Comparison of ENCODE assay signal across 13 cellular contexts in genomic region chr2:221097568-221097915, GRCh38.
A peak's percentile ranks its signal among the peaks of the same experiment; 100 is the strongest.
DNase-seq lines count a peak whose midpoint lies in the region; ATAC-seq and TF ChIP-seq lines count a peak whose summit lies in the region.
"Had no signal": no experiment of that assay in that cellular context is flagged by ENCODE, and none has a peak within 500 bp of the region (broad histone marks: within the 10 kb centered on the region; RNA-seq: fewer than 3 reads in every experiment).

No MANE protein-coding gene starts in this region.

- H3K4me1 ChIP-seq in PC-3 (ENCODE audit: insufficient read depth, low read length) = peaks cover 19% of the 10 kb centered on the region
- no peaks in the 10 kb centered on the region for H3K4me1 ChIP-seq in endodermal cell (ENCODE audit: control insufficient read depth, insufficient read depth, low read length)
- H3K4me1 ChIP-seq in Peyer's patch = no peaks in the 10 kb centered on the region

- peak overlapping the region; percentile 56 for H3K4me2 ChIP-seq in PC-3 (ENCODE audit: low read length)

- CTCF ChIA-PET in PC-3 (lab: Charles Lee) = no interaction called here

- no peaks in the 10 kb centered on the region for H3K79me2 ChIP-seq in PC-3 (ENCODE audit: low read length)

- H3K27me3 Mint-ChIP-seq in endodermal cell (ENCODE audit: insufficient read depth) = no peaks in the 10 kb centered on the region
- H3K27me3 Mint-ChIP-seq: activated CD4-positive, alpha-beta T cell treated with anti-CD3 and anti-CD28 coated beads, Interleukin-2, amount 10 ng/mL, durations not matched to agents 7 days and 5 days had no signal

- no peak overlapping the region for H3K9ac ChIP-seq in PC-3 (ENCODE audit: low read length)
- no peak overlapping the region for H3K9ac ChIP-seq in endodermal cell (ENCODE audit: extremely low read depth, low read length, poor library complexity, severe bottlenecking)

- 74% methylated on average over 1 of the region's 1 CpG; no CpG with 5 or more reads in 1 of the 2 experiments for WGBS in endodermal cell (ENCODE audit: insufficient coverage in 1 of 2, insufficient read length in 1 of 2), 2 experiments

- H3K27me3 ChIP-seq in PC-3 (ENCODE audit: low read length) (no peaks in the 10 kb centered on the region), endodermal cell (ENCODE audit: control insufficient read depth, insufficient read depth, low read length, poor library complexity, severe bottlenecking) (no peaks in the 10 kb centered on the region), Peyer's patch (no peaks in the 10 kb centered on the region)
- H3K27me3 ChIP-seq: testis had no signal

- no peak overlapping the region for H3K27ac Mint-ChIP-seq in endodermal cell
- H3K27ac Mint-ChIP-seq: activated CD4-positive, alpha-beta T cell treated with anti-CD3 and anti-CD28 coated beads, Interleukin-2, amount 10 ng/mL, durations not matched to agents 7 days and 5 days; natural killer cell had no signal

- no peak overlapping the region for H2AFZ ChIP-seq in PC-3 (ENCODE audit: low read length)

- H3F3A ChIP-seq in PC-3 (ENCODE audit: low read length, unreplicated experiment) = no peaks in the 10 kb centered on the region

- intact Hi-C loops in PC-3 (cut with micrococcal nuclease) = no loop called here

- H3K9me3 Mint-ChIP-seq in endodermal cell = no peaks in the 10 kb centered on the region
- H3K9me3 Mint-ChIP-seq: activated CD4-positive, alpha-beta T cell treated with anti-CD3 and anti-CD28 coated beads, Interleukin-2, amount 10 ng/mL, durations not matched to agents 7 days and 5 days; natural killer cell had no signal

- no peak for TF ChIP-seq POLR2A in Peyer's patch (IDR thresholded peaks at IDR 0.05)

- H3K4me3 ChIP-seq in PC-3 (ENCODE audit: low read length) (no peak overlapping the region), endodermal cell (ENCODE audit: low read length) (no peak overlapping the region), Peyer's patch (no peak overlapping the region)
- H3K4me3 ChIP-seq: testis had no signal

- no peaks in the 10 kb centered on the region for H3K4me1 Mint-ChIP-seq in endodermal cell
- H3K4me1 Mint-ChIP-seq: activated CD4-positive, alpha-beta T cell treated with anti-CD3 and anti-CD28 coated beads, Interleukin-2, amount 10 ng/mL, durations not matched to agents 7 days and 5 days; natural killer cell had no signal

- no peak overlapping the region for H3K4me3 Mint-ChIP-seq in endodermal cell
- H3K4me3 Mint-ChIP-seq: activated CD4-positive, alpha-beta T cell treated with anti-CD3 and anti-CD28 coated beads, Interleukin-2, amount 10 ng/mL, durations not matched to agents 7 days and 5 days; natural killer cell had no signal

- no peaks in the 10 kb centered on the region for H3K36me3 Mint-ChIP-seq in endodermal cell (ENCODE audit: low read depth)
- H3K36me3 Mint-ChIP-seq: natural killer cell had no signal

- H3K9me3 ChIP-seq in PC-3 (ENCODE audit: low read length) = no peaks in the 10 kb centered on the region
- H3K9me3 ChIP-seq in endodermal cell (ENCODE audit: control insufficient read depth, low read length) = no peaks in the 10 kb centered on the region
- H3K9me3 ChIP-seq in Peyer's patch = no peaks in the 10 kb centered on the region
- H3K9me3 ChIP-seq: testis had no signal

- H4K20me1 ChIP-seq in PC-3 (ENCODE audit: low read length) = no peaks in the 10 kb centered on the region

- ATAC-seq in PC-3 (peak; percentile 92), GM18868 (IDR thresholded peaks at IDR 0.05; ENCODE audit: unreplicated experiment) (no peak)
- ATAC-seq: natural killer cell had no signal

- H3K27ac ChIP-seq in PC-3 (ENCODE audit: low read length) = peak overlapping the region; percentile 18; the same call in 1 of the 2 replicates
- no peak overlapping the region for H3K27ac ChIP-seq in endodermal cell (ENCODE audit: low read depth, low read length)
- no peak overlapping the region for H3K27ac ChIP-seq in Peyer's patch
- H3K27ac ChIP-seq: testis had no signal

- TF ChIP-seq CTCF in PC-3 (conservative IDR thresholded peaks at IDR 0.05; ENCODE audit: low read depth, low read length) (no peak), endodermal cell (conservative IDR thresholded peaks at IDR 0.05) (no peak), Peyer's patch (IDR thresholded peaks at IDR 0.05) (no peak)

- POLR2A ChIA-PET in PC-3 (lab: Charles Lee; ENCODE audit: unreplicated experiment) = no interaction called here

- no peaks in the 10 kb centered on the region for H3K9me2 ChIP-seq in PC-3 (replicated peaks; ENCODE audit: low read length)

- BruUV-seq in PC-3 (replicated peaks; lab: Mats Ljungman, UMichigan) = no TSS peak

- H3K36me3 ChIP-seq in PC-3 (ENCODE audit: low read depth, low read length) (no peaks in the 10 kb centered on the region), endodermal cell (ENCODE audit: control insufficient read depth, insufficient read depth, low read length) (no peaks in the 10 kb centered on the region), Peyer's patch (no peaks in the 10 kb centered on the region)

- DNase-seq in GM04504 (ENCODE audit: low read depth) = peak; percentile 43
- peak; percentile 80 for DNase-seq in PC-3
- DNase-seq in endodermal cell = peak; percentile 55
- peak; percentile 81 for DNase-seq in renal cortical epithelial cell (ENCODE audit: low read depth)
- no peak for DNase-seq in NCI-H128 (lab: John Stamatoyannopoulos, UW; ENCODE audit: unreplicated experiment)
- no peak for DNase-seq in Peyer's patch
- DNase-seq: activated CD4-positive, alpha-beta T cell treated with anti-CD3 and anti-CD28 coated beads, Interleukin-2, amount 10 ng/mL, durations not matched to agents 7 days and 5 days; activated effector memory CD4-positive, alpha-beta T cell treated with Interleukin-2 at 50 U/mL for 16 hours; GOT3; natural killer cell; NCI-H1436 treated with DMSO at 0.1 percent for 48 hours; testis had no signal

Comparison
In these comparisons a context has a peak if more than half of its experiments do, and no peak if none do; other contexts are left out.
1. DNase-seq: peak in GM04504 (single experiment), PC-3 (single experiment), endodermal cell (single experiment) and renal cortical epithelial cell (single experiment); none in NCI-H128 (single experiment) and Peyer's patch (0 of 3).